8 cellular contexts compared by ENCODE assay signal in genomic region chr20:19973920-19974620, GRCh38. TPM values are rescaled to one million over a fixed set of nuclear protein-coding genes. Genes with fewer than 3 reads are reported as not detected.
A peak's percentile ranks its signal among the peaks of the same experiment; 100 is the strongest.
DNase-seq lines count a peak whose midpoint lies in the region; ATAC-seq, FAIRE-seq and TF ChIP-seq lines count a peak whose summit lies in the region.

No MANE protein-coding gene starts in this region.

- H3K4me1 ChIP-seq in parathyroid adenoma: peaks cover 17% of the 10 kb centered on the region

- H3K79me2 ChIP-seq in parathyroid adenoma: peaks cover 3% of the 10 kb centered on the region

- no peak for FAIRE-seq in frontal cortex (lab: Jason Lieb, UNC)

- H3K36me3 ChIP-seq in parathyroid adenoma (ENCODE audit: control insufficient read depth, insufficient read depth, low read length): no peaks in the 10 kb centered on the region

- TF ChIP-seq CTCF in C4-2B (conservative IDR thresholded peaks at IDR 0.05): no peak
- TF ChIP-seq CTCF in parathyroid adenoma (IDR thresholded peaks at IDR 0.05): no peak
- TF ChIP-seq CTCF in GM10266 (IDR thresholded peaks at IDR 0.05; ENCODE audit: control insufficient read depth, insufficient read depth, low read depth, missing control alignments): no peak

- H3K4me2 ChIP-seq in parathyroid adenoma (ENCODE audit: low read length): no peak overlapping the region

- no peaks in the 10 kb centered on the region for H3K27me3 ChIP-seq in parathyroid adenoma (ENCODE audit: control insufficient read depth, insufficient read depth, low read length)

- DNase-seq in SKM-1 (lab: John Stamatoyannopoulos, UW; ENCODE audit: unreplicated experiment) (peak; percentile 42), frontal cortex (ENCODE audit: low spot score in 2 of 2) (peak; percentile 44), DMS153 treated with DMSO at 0.1 percent for 48 hours (lab: John Stamatoyannopoulos, UW; ENCODE audit: unreplicated experiment) (no peak), HUDEP-2 (lab: John Stamatoyannopoulos, UW; ENCODE audit: unreplicated experiment in 76 of 76) (no peak), GM10266 (ENCODE audit: extremely low spot score) (no peak)

- H3K9ac ChIP-seq in parathyroid adenoma: no peak overlapping the region

- H3K9me3 ChIP-seq in parathyroid adenoma (ENCODE audit: control insufficient read depth, low read length): no peaks in the 10 kb centered on the region

- H3K27ac ChIP-seq in C4-2B: peak overlapping the region; percentile 79
- peak overlapping the region; percentile 69 for H3K27ac ChIP-seq in parathyroid adenoma

- no peak for ATAC-seq in HG02885 (IDR thresholded peaks at IDR 0.05; ENCODE audit: poor library complexity, unreplicated experiment)

- H2AFZ ChIP-seq in parathyroid adenoma: peak overlapping the region; percentile 92

- no peak overlapping the region for H3K4me3 ChIP-seq in parathyroid adenoma (ENCODE audit: low read depth, low read length)

RNA-seq across cellular contexts. Expression of gene NAA20, which starts 43.1 kb away (rescaled TPM):
- 46.5 TPM for total RNA-seq in frontal cortex

Comparison
In these comparisons a context has a peak if more than half of its experiments do, and no peak if none do; other contexts are left out.
1. DNase-seq: peak in SKM-1 (single experiment) and frontal cortex (2 of 2); none in DMS153 treated with DMSO at 0.1 percent for 48 hours (single experiment), HUDEP-2 (0 of 76) and GM10266 (single experiment).